In the genomic region with DNA sequence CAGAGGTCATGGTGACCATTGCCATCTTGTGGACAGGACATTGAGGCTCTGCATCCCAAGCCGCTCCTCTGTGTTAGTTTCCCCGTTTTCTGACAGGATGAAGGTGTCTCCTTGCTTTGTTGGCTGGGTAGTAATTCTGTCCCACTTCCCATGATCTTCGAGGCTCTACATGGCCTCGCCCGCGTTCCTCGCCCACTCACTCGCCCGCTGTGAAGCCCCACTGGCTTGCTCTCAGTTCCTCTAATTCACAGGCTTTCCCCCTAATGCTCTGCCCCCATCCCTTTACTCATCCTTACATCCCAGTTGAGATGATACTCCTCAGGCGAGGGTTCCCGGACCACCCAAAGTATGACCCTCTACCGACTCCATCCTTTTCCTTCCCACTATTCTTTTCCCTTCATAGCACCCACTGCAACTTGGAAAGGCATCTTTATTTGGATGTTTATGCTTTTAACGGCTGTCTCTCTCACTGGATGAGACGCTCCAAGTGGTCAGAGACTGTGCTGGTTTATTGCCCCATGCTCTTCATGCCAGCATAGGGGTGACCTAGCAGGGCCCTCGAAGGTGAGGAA, we compare ENCODE assay signal across 8 cellular contexts. TPM values are rescaled to one million over a fixed set of nuclear protein-coding genes. Genes with fewer than 3 reads are reported as not detected.
DNase-seq lines count a peak whose midpoint lies in the region; ATAC-seq and TF ChIP-seq lines count a peak whose summit lies in the region.

No MANE protein-coding gene starts in this region.

- no peaks in the 10 kb centered on the region for H3K9me3 Mint-ChIP-seq in WTC11

- CTCF ChIA-PET in WTC11 (lab: Charles Lee) = interaction anchor here (1.0 to 2.5 kb wide), 10 partner anchors 10 to 628 kb away, joined by 3 to 23 read pairs (median 12); a partner anchor contains a TSS

- H3K36me3 ChIP-seq in iPS-20b (ENCODE audit: insufficient read depth, low read depth, low read length) (peaks cover 66% of the 10 kb centered on the region), thymus (ENCODE audit: control insufficient read depth, insufficient read depth) (peaks cover 38% of the 10 kb centered on the region)

- H3K4me1 Mint-ChIP-seq in WTC11 = peaks cover 30% of the 10 kb centered on the region

- peak overlapping the region; percentile 75 for H3K27ac Mint-ChIP-seq in WTC11

- POLR2A ChIA-PET in WTC11 (lab: Charles Lee) = interaction anchor here (1.1 to 3.7 kb wide), 4 partner anchors 11 to 85 kb away, joined by 3 to 83 read pairs (median 8); a partner anchor contains a TSS

- H3K4me1 ChIP-seq in iPS-20b (ENCODE audit: insufficient read depth, low read length) (peaks cover 16% of the 10 kb centered on the region), thymus (ENCODE audit: control insufficient read depth, insufficient read depth, low read length) (peaks cover 9% of the 10 kb centered on the region)

- WGBS in thymus = 67% methylated on average over 15 of the region's 15 CpGs

- H3K4me3 ChIP-seq in iPS-20b (ENCODE audit: low read length) = peak overlapping the region; percentile 91
- H3K4me3 ChIP-seq in thymus (ENCODE audit: low read length) = peak overlapping the region; percentile 77

- no peaks in the 10 kb centered on the region for H3K27me3 Mint-ChIP-seq in WTC11 (ENCODE audit: low read depth)

- H3K27me3 ChIP-seq in iPS-20b (ENCODE audit: insufficient read depth, low read length) (no peaks in the 10 kb centered on the region), thymus (ENCODE audit: control insufficient read depth, insufficient read depth) (no peaks in the 10 kb centered on the region)

- no peak for DNase-seq in WTC11 (ENCODE audit: low spot score)
- no peak for DNase-seq in NCI-H748 (lab: John Stamatoyannopoulos, UW; ENCODE audit: unreplicated experiment)
- DNase-seq in GDM1 (lab: John Stamatoyannopoulos, UW) = no peak
- no peak for DNase-seq in activated CD4-positive, alpha-beta T cell treated with anti-CD3 and anti-CD28 coated beads, Interleukin-2, amount 50 U/mL, for 1 hour

- no peak overlapping the region for H3K27ac ChIP-seq in iPS-20b (ENCODE audit: low read length)
- peak overlapping the region; percentile 33 for H3K27ac ChIP-seq in thymus (ENCODE audit: low read depth)

- no peaks in the 10 kb centered on the region for H3K9me3 ChIP-seq in iPS-20b (ENCODE audit: insufficient read depth, low read depth, low read length)
- H3K9me3 ChIP-seq in thymus (ENCODE audit: control insufficient read depth) = no peaks in the 10 kb centered on the region

- H3K9ac ChIP-seq in iPS-20b (ENCODE audit: low read depth, low read length) = peak overlapping the region; percentile 73; the same call in 1 of the 2 replicates

- peaks cover 30% of the 10 kb centered on the region for H3K36me3 Mint-ChIP-seq in WTC11

- no peak for TF ChIP-seq CTCF in WTC11 (IDR thresholded peaks at IDR 0.05)

- ATAC-seq in GM18868 (IDR thresholded peaks at IDR 0.05; ENCODE audit: unreplicated experiment) (peak; percentile 21), HG02870 (IDR thresholded peaks at IDR 0.05; ENCODE audit: unreplicated experiment) (peak; percentile 17), WTC11 (no peak)

- peak overlapping the region; percentile 68 for H3K4me3 Mint-ChIP-seq in WTC11

TF ChIP-seq in WTC11, 78 proteins besides CTCF, POLR2A, EP300 and RAD21:
- TF ChIP-seq, protein P1, sequence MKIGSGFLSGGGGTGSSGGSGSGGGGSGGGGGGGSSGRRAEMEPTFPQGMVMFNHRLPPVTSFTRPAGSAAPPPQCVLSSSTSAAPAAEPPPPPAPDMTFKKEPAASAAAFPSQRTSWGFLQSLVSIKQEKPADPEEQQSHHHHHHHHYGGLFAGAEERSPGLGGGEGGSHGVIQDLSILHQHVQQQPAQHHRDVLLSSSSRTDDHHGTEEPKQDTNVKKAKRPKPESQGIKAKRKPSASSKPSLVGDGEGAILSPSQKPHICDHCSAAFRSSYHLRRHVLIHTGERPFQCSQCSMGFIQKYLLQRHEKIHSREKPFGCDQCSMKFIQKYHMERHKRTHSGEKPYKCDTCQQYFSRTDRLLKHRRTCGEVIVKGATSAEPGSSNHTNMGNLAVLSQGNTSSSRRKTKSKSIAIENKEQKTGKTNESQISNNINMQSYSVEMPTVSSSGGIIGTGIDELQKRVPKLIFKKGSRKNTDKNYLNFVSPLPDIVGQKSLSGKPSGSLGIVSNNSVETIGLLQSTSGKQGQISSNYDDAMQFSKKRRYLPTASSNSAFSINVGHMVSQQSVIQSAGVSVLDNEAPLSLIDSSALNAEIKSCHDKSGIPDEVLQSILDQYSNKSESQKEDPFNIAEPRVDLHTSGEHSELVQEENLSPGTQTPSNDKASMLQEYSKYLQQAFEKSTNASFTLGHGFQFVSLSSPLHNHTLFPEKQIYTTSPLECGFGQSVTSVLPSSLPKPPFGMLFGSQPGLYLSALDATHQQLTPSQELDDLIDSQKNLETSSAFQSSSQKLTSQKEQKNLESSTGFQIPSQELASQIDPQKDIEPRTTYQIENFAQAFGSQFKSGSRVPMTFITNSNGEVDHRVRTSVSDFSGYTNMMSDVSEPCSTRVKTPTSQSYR (CRISPR knock-in tag; IDR thresholded peaks at IDR 0.05) = no peak
- no peak for TF ChIP-seq JAZF1 (CRISPR knock-in tag; IDR thresholded peaks at IDR 0.05)
- TF ChIP-seq KAT7 (CRISPR knock-in tag; IDR thresholded peaks at IDR 0.05; ENCODE audit: borderline replicate concordance) = no peak
- TF ChIP-seq SOX15 (CRISPR knock-in tag; IDR thresholded peaks at IDR 0.05) = no peak
- no peak for TF ChIP-seq ZNF232 (CRISPR knock-in tag; IDR thresholded peaks at IDR 0.05)
- TF ChIP-seq RORB (CRISPR knock-in tag; IDR thresholded peaks at IDR 0.05) = no peak
- TF ChIP-seq, protein P2, sequence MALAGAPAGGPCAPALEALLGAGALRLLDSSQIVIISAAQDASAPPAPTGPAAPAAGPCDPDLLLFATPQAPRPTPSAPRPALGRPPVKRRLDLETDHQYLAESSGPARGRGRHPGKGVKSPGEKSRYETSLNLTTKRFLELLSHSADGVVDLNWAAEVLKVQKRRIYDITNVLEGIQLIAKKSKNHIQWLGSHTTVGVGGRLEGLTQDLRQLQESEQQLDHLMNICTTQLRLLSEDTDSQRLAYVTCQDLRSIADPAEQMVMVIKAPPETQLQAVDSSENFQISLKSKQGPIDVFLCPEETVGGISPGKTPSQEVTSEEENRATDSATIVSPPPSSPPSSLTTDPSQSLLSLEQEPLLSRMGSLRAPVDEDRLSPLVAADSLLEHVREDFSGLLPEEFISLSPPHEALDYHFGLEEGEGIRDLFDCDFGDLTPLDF (CRISPR knock-in tag; IDR thresholded peaks at IDR 0.05) = no peak
- no peak for TF ChIP-seq NR1H2 (CRISPR knock-in tag; IDR thresholded peaks at IDR 0.05)
- TF ChIP-seq, protein P3, sequence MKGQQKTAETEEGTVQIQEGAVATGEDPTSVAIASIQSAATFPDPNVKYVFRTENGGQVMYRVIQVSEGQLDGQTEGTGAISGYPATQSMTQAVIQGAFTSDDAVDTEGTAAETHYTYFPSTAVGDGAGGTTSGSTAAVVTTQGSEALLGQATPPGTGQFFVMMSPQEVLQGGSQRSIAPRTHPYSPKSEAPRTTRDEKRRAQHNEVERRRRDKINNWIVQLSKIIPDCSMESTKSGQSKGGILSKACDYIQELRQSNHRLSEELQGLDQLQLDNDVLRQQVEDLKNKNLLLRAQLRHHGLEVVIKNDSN (CRISPR knock-in tag; IDR thresholded peaks at IDR 0.05) = no peak
- no peak for TF ChIP-seq ZNF219 (CRISPR knock-in tag; IDR thresholded peaks at IDR 0.05; ENCODE audit: borderline replicate concordance)

RNA-seq across cellular contexts. Expression of a gene that starts 0.5 kb away (rescaled TPM):
- 28.9 to 36.7 TPM (median 30.8 TPM) in 3 replicates for total RNA-seq in WTC11 (2021)
- polyA plus RNA-seq in thymus = 18.8 TPM

RNA-seq across cellular contexts. Expression of a gene that starts 7.5 kb away (rescaled TPM):
- total RNA-seq in WTC11 (2021) = 8.3 to 10.4 TPM (median 10.3 TPM) in 3 replicates
- 16.4 TPM for polyA plus RNA-seq in thymus

RNA-seq across cellular contexts. Expression of a gene that starts 10.9 kb away (rescaled TPM):
- total RNA-seq in WTC11 (2021) = 2,159 to 2,172 TPM (median 2,171 TPM) in 3 replicates
- 252 TPM for polyA plus RNA-seq in thymus

RNA-seq across cellular contexts. Expression of a gene that starts 12.4 kb away (rescaled TPM):
- 5.5 to 5.6 TPM (median 5.5 TPM) in 3 replicates for total RNA-seq in WTC11 (2021)
- polyA plus RNA-seq in thymus = 0.50 TPM

RNA-seq across cellular contexts. Expression of a gene that starts 34.4 kb away (rescaled TPM):
- 131 to 139 TPM (median 132 TPM) in 3 replicates for total RNA-seq in WTC11 (2021)
- 17.9 TPM for polyA plus RNA-seq in thymus
